Comparison of ENCODE assay signal across 20 cellular contexts in the genomic region with DNA sequence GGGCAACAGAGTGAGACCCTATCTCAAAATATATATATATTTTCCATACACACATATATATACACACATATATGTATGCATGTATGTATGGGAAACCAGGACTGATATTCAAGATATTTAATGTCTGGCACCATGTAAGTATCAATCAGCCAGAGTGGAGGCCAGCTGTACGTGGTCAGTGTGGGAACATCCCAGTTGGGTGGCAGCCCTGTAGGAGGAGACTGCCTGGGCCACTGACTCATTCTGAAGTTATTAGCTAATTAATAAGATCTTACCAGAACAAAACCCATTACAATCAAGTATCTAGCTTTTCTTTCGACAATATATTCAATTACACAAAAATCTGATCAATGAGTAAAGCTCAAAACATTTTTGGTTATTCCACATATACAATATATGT.
"Had no signal": no experiment of that assay in that cellular context is flagged by ENCODE, and none has a peak within 500 bp of the region (broad histone marks: within the 10 kb centered on the region; RNA-seq: fewer than 3 reads in every experiment).

No MANE protein-coding gene starts in this region.

- H3K27ac ChIP-seq: breast epithelium, foreskin keratinocyte, thyroid gland had no signal

- H3K27me3 ChIP-seq: breast epithelium, foreskin keratinocyte, thyroid gland had no signal

- H3K4me3 Mint-ChIP-seq: activated naive CD8-positive, alpha-beta T cell; activated T-helper 1 cell treated with anti-CD3 and anti-CD28 coated beads, Interleukin-12 subunit alpha, Interleukin-12 subunit beta, Interleukin-2, Interleukin-4 antibody, amounts not matched to agents 30 ng/mL and 10 ng/mL and 1 ng/mL, durations not matched to agents 14 hours and 24 hours and 36 hours; mesothelial cell of epicardium; nephron progenitor cell; T-helper 1 cell treated with Interleukin-12 subunit alpha and Interleukin-12 subunit beta and Interleukin-4 antibody, amounts not matched to agents 30 μg/mL and 1 μg/mL, for 36 hours had no signal

- H3K27me3 Mint-ChIP-seq: activated naive CD8-positive, alpha-beta T cell had no signal

- H3K9me3 Mint-ChIP-seq: activated T-helper 1 cell treated with anti-CD3 and anti-CD28 coated beads, Interleukin-12 subunit alpha, Interleukin-12 subunit beta, Interleukin-2, Interleukin-4 antibody, amounts not matched to agents 30 ng/mL and 10 ng/mL and 1 ng/mL, durations not matched to agents 14 hours and 24 hours and 36 hours; mesothelial cell of epicardium; nephron progenitor cell; T-helper 1 cell treated with Interleukin-12 subunit alpha and Interleukin-12 subunit beta and Interleukin-4 antibody, amounts not matched to agents 30 μg/mL and 1 μg/mL, for 36 hours had no signal

- ATAC-seq: esophagus mucosa, foreskin keratinocyte had no signal

- H3K4me1 Mint-ChIP-seq: mesothelial cell of epicardium, nephron progenitor cell had no signal

- H3K27ac Mint-ChIP-seq: activated naive CD8-positive, alpha-beta T cell; activated T-helper 1 cell treated with anti-CD3 and anti-CD28 coated beads, Interleukin-12 subunit alpha, Interleukin-12 subunit beta, Interleukin-2, Interleukin-4 antibody, amounts not matched to agents 30 ng/mL and 10 ng/mL and 1 ng/mL, durations not matched to agents 14 hours and 24 hours and 36 hours; mesothelial cell of epicardium; nephron progenitor cell; T-helper 1 cell treated with Interleukin-12 subunit alpha and Interleukin-12 subunit beta and Interleukin-4 antibody, amounts not matched to agents 30 μg/mL and 1 μg/mL, for 36 hours had no signal

- H3K9me3 ChIP-seq: breast epithelium, thyroid gland had no signal

- H3K4me1 ChIP-seq: breast epithelium, foreskin keratinocyte, thyroid gland had no signal

- H3K4me3 ChIP-seq: breast epithelium, lung, thyroid gland had no signal

- DNase-seq: activated CD4-positive, alpha-beta T cell treated with anti-CD3 and anti-CD28 coated beads, Interleukin-2, amount 50 U/mL, for 48 hours; activated CD4-positive, CD25-positive, alpha-beta regulatory T cell treated with anti-CD3 and anti-CD28 coated beads, Interleukin-2, amount 50 U/mL, for 72 hours; activated T-cell treated with anti-CD3 and anti-CD28 coated beads for 4 hours; cortex of kidney; effector CD4-positive, alpha-beta T cell; foreskin keratinocyte; hypothalamus; nephron progenitor cell; occipital lobe; stimulated activated CD4-positive, alpha-beta T cell treated with anti-CD3 and anti-CD28 coated beads, Interleukin-12 subunit alpha, Interleukin-12 subunit beta, amount 100 ng/mL, for 4 hours; stimulated activated CD4-positive, alpha-beta T cell treated with anti-CD3 and anti-CD28 coated beads, Interleukin-1b, Interleukin-23, amount 100 ng/mL, for 48 hours; stimulated activated naive CD4-positive, alpha-beta T cell treated with Interleukin-2 at 50 U/mL for 16 hours; thyroid gland had no signal
